ENCODE assay signal across 1 cellular context in the genomic region with DNA sequence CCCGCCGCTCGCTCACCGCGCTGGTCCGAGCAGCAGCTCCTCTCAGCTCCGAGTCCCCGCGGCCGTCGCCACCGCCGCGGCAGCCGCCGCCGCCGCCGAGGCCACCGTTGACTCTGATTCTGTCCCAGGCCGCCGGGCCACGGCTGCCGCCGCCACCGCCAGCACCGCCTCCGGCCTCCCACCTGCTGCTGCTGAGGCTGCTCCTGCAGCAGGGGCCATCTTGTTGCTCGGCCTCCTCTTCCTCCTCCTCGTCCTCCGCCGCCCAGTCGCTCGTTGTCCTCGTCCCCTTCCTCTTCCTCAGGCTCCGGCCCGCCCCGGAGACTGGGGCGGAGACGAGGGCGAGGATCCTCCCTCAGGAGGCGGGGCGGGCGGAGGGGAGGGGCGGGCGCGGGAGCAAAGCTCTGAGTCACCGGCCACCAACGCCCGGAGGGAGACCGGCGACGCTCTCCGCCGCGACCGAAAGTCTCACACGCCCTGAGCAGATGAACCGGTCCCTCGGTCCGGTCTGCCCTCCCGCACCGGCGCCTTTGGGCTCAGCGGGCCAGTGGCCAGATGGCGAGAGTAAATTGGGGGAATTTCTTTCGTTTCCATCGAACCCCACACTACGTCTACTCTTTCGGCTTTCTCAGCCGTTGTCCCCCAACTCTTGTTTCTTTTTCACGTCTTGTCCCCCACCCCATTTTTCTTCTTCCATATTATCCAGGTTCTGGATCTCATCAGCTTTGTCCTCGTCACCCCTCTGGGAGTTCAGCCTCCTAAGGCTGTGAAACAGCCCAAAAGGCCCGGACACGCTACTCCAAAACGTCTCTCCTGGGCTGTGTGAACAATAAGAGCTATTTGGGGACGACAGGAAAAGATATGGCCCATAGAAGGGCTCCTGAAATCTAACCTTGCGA.
TF ChIP-seq lines count a peak whose summit lies in the region.

A gene with protein sequence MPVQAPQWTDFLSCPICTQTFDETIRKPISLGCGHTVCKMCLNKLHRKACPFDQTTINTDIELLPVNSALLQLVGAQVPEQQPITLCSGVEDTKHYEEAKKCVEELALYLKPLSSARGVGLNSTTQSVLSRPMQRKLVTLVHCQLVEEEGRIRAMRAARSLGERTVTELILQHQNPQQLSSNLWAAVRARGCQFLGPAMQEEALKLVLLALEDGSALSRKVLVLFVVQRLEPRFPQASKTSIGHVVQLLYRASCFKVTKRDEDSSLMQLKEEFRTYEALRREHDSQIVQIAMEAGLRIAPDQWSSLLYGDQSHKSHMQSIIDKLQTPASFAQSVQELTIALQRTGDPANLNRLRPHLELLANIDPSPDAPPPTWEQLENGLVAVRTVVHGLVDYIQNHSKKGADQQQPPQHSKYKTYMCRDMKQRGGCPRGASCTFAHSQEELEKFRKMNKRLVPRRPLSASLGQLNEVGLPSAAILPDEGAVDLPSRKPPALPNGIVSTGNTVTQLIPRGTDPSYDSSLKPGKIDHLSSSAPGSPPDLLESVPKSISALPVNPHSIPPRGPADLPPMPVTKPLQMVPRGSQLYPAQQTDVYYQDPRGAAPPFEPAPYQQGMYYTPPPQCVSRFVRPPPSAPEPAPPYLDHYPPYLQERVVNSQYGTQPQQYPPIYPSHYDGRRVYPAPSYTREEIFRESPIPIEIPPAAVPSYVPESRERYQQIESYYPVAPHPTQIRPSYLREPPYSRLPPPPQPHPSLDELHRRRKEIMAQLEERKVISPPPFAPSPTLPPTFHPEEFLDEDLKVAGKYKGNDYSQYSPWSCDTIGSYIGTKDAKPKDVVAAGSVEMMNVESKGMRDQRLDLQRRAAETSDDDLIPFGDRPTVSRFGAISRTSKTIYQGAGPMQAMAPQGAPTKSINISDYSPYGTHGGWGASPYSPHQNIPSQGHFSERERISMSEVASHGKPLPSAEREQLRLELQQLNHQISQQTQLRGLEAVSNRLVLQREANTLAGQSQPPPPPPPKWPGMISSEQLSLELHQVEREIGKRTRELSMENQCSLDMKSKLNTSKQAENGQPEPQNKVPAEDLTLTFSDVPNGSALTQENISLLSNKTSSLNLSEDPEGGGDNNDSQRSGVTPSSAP (minus strand): TSS at position 278 of the 896 bp plus-strand sequence. CDS start 29,372 bp downstream, outside the sequence.

TF ChIP-seq in K562, 482 proteins besides CTCF, POLR2A, EP300 and RAD21 (continued from another document and continues in another):
- TF ChIP-seq, protein P1, sequence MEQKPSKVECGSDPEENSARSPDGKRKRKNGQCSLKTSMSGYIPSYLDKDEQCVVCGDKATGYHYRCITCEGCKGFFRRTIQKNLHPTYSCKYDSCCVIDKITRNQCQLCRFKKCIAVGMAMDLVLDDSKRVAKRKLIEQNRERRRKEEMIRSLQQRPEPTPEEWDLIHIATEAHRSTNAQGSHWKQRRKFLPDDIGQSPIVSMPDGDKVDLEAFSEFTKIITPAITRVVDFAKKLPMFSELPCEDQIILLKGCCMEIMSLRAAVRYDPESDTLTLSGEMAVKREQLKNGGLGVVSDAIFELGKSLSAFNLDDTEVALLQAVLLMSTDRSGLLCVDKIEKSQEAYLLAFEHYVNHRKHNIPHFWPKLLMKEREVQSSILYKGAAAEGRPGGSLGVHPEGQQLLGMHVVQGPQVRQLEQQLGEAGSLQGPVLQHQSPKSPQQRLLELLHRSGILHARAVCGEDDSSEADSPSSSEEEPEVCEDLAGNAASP (IDR thresholded peaks at IDR 0.05): no peak
- no peak for TF ChIP-seq HNRNPH1 (optimal IDR thresholded peaks at IDR 0.05; ENCODE audit: low read depth, low read length)
- TF ChIP-seq ARID1B (IDR thresholded peaks at IDR 0.05): peak; percentile 71
- TF ChIP-seq PTRF (tag; IDR thresholded peaks at IDR 0.05): no peak
- TF ChIP-seq CREM (IDR thresholded peaks at IDR 0.05; ENCODE audit: low read depth): peak; percentile 88
- TF ChIP-seq, protein P2, sequence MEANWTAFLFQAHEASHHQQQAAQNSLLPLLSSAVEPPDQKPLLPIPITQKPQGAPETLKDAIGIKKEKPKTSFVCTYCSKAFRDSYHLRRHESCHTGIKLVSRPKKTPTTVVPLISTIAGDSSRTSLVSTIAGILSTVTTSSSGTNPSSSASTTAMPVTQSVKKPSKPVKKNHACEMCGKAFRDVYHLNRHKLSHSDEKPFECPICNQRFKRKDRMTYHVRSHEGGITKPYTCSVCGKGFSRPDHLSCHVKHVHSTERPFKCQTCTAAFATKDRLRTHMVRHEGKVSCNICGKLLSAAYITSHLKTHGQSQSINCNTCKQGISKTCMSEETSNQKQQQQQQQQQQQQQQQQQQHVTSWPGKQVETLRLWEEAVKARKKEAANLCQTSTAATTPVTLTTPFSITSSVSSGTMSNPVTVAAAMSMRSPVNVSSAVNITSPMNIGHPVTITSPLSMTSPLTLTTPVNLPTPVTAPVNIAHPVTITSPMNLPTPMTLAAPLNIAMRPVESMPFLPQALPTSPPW (CRISPR knock-in tag; IDR thresholded peaks at IDR 0.05): peak; percentile 81
- no peak; the same call in 1 of the 2 replicates for TF ChIP-seq CAMTA2 (CRISPR knock-in tag; conservative IDR thresholded peaks at IDR 0.05)
- no peak for TF ChIP-seq POLR3A (IDR thresholded peaks at IDR 0.05; ENCODE audit: borderline replicate concordance, extremely low read depth, insufficient read depth, insufficient read length)
- TF ChIP-seq ILF3 (IDR thresholded peaks at IDR 0.05; ENCODE audit: borderline replicate concordance): peak; percentile 85; the same call in 1 of the 2 replicates
- TF ChIP-seq, protein P3, sequence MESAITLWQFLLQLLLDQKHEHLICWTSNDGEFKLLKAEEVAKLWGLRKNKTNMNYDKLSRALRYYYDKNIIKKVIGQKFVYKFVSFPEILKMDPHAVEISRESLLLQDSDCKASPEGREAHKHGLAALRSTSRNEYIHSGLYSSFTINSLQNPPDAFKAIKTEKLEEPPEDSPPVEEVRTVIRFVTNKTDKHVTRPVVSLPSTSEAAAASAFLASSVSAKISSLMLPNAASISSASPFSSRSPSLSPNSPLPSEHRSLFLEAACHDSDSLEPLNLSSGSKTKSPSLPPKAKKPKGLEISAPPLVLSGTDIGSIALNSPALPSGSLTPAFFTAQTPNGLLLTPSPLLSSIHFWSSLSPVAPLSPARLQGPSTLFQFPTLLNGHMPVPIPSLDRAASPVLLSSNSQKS (CRISPR knock-in tag; IDR thresholded peaks at IDR 0.05): no peak
- TF ChIP-seq, protein P4, sequence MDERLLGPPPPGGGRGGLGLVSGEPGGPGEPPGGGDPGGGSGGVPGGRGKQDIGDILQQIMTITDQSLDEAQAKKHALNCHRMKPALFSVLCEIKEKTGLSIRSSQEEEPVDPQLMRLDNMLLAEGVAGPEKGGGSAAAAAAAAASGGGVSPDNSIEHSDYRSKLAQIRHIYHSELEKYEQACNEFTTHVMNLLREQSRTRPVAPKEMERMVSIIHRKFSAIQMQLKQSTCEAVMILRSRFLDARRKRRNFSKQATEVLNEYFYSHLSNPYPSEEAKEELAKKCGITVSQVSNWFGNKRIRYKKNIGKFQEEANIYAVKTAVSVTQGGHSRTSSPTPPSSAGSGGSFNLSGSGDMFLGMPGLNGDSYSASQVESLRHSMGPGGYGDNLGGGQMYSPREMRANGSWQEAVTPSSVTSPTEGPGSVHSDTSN (CRISPR knock-in tag; IDR thresholded peaks at IDR 0.05; ENCODE audit: low read depth): no peak
- TF ChIP-seq, protein P4 (tag; conservative IDR thresholded peaks at IDR 0.05; ENCODE audit: low read depth): no peak
- TF ChIP-seq, protein P5, sequence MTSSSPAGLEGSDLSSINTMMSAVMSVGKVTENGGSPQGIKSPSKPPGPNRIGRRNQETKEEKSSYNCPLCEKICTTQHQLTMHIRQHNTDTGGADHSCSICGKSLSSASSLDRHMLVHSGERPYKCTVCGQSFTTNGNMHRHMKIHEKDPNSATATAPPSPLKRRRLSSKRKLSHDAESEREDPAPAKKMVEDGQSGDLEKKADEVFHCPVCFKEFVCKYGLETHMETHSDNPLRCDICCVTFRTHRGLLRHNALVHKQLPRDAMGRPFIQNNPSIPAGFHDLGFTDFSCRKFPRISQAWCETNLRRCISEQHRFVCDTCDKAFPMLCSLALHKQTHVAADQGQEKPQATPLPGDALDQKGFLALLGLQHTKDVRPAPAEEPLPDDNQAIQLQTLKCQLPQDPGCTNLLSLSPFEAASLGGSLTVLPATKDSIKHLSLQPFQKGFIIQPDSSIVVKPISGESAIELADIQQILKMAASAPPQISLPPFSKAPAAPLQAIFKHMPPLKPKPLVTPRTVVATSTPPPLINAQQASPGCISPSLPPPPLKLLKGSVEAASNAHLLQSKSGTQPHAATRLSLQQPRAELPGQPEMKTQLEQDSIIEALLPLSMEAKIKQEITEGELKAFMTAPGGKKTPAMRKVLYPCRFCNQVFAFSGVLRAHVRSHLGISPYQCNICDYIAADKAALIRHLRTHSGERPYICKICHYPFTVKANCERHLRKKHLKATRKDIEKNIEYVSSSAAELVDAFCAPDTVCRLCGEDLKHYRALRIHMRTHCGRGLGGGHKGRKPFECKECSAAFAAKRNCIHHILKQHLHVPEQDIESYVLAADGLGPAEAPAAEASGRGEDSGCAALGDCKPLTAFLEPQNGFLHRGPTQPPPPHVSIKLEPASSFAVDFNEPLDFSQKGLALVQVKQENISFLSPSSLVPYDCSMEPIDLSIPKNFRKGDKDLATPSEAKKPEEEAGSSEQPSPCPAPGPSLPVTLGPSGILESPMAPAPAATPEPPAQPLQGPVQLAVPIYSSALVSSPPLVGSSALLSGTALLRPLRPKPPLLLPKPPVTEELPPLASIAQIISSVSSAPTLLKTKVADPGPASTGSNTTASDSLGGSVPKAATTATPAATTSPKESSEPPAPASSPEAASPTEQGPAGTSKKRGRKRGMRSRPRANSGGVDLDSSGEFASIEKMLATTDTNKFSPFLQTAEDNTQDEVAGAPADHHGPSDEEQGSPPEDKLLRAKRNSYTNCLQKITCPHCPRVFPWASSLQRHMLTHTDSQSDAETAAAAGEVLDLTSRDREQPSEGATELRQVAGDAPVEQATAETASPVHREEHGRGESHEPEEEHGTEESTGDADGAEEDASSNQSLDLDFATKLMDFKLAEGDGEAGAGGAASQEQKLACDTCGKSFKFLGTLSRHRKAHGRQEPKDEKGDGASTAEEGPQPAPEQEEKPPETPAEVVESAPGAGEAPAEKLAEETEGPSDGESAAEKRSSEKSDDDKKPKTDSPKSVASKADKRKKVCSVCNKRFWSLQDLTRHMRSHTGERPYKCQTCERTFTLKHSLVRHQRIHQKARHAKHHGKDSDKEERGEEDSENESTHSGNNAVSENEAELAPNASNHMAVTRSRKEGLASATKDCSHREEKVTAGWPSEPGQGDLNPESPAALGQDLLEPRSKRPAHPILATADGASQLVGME (CRISPR knock-in tag; IDR thresholded peaks at IDR 0.05): 0 out of 2 replicates have a peak, but pooled peaks have one; percentile 13
- TF ChIP-seq, protein P6, sequence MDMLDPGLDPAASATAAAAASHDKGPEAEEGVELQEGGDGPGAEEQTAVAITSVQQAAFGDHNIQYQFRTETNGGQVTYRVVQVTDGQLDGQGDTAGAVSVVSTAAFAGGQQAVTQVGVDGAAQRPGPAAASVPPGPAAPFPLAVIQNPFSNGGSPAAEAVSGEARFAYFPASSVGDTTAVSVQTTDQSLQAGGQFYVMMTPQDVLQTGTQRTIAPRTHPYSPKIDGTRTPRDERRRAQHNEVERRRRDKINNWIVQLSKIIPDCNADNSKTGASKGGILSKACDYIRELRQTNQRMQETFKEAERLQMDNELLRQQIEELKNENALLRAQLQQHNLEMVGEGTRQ (CRISPR knock-in tag; IDR thresholded peaks at IDR 0.05): no peak
- no peak for TF ChIP-seq NCOA6 (IDR thresholded peaks at IDR 0.05)
- TF ChIP-seq, protein P7, sequence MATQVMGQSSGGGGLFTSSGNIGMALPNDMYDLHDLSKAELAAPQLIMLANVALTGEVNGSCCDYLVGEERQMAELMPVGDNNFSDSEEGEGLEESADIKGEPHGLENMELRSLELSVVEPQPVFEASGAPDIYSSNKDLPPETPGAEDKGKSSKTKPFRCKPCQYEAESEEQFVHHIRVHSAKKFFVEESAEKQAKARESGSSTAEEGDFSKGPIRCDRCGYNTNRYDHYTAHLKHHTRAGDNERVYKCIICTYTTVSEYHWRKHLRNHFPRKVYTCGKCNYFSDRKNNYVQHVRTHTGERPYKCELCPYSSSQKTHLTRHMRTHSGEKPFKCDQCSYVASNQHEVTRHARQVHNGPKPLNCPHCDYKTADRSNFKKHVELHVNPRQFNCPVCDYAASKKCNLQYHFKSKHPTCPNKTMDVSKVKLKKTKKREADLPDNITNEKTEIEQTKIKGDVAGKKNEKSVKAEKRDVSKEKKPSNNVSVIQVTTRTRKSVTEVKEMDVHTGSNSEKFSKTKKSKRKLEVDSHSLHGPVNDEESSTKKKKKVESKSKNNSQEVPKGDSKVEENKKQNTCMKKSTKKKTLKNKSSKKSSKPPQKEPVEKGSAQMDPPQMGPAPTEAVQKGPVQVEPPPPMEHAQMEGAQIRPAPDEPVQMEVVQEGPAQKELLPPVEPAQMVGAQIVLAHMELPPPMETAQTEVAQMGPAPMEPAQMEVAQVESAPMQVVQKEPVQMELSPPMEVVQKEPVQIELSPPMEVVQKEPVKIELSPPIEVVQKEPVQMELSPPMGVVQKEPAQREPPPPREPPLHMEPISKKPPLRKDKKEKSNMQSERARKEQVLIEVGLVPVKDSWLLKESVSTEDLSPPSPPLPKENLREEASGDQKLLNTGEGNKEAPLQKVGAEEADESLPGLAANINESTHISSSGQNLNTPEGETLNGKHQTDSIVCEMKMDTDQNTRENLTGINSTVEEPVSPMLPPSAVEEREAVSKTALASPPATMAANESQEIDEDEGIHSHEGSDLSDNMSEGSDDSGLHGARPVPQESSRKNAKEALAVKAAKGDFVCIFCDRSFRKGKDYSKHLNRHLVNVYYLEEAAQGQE (CRISPR knock-in tag; IDR thresholded peaks at IDR 0.05; ENCODE audit: low read depth): no peak
- peak; percentile 60; the same call in 1 of the 2 replicates for TF ChIP-seq MYNN (IDR thresholded peaks at IDR 0.05)
- TF ChIP-seq MYNN (CRISPR knock-in tag; IDR thresholded peaks at IDR 0.05): no peak
- no peak for TF ChIP-seq BRD9 (IDR thresholded peaks at IDR 0.05; ENCODE audit: low read depth, partially characterized antibody)
- no peak for TF ChIP-seq TCF7L2 (IDR thresholded peaks at IDR 0.05; ENCODE audit: low read depth, low read length)
- no peak for TF ChIP-seq HOXB6 (CRISPR knock-in tag; IDR thresholded peaks at IDR 0.05; ENCODE audit: borderline replicate concordance)
- TF ChIP-seq BCOR (IDR thresholded peaks at IDR 0.05): peak; percentile 55
- no peak for TF ChIP-seq KDM2B (CRISPR knock-in tag; IDR thresholded peaks at IDR 0.05)
- TF ChIP-seq ZNF668 (CRISPR knock-in tag; IDR thresholded peaks at IDR 0.05): 0 out of 2 replicates have a peak, but pooled peaks have one; percentile 8
- TF ChIP-seq, protein P8, sequence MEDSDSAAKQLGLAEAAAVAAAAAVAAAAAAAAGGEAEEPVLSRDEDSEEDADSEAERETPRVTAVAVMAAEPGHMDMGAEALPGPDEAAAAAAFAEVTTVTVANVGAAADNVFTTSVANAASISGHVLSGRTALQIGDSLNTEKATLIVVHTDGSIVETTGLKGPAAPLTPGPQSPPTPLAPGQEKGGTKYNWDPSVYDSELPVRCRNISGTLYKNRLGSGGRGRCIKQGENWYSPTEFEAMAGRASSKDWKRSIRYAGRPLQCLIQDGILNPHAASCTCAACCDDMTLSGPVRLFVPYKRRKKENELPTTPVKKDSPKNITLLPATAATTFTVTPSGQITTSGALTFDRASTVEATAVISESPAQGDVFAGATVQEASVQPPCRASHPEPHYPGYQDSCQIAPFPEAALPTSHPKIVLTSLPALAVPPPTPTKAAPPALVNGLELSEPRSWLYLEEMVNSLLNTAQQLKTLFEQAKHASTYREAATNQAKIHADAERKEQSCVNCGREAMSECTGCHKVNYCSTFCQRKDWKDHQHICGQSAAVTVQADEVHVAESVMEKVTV (CRISPR knock-in tag; IDR thresholded peaks at IDR 0.05): no peak
- peak; percentile 82 for TF ChIP-seq SMARCA4 (IDR thresholded peaks at IDR 0.05)
